Comparison of ENCODE assay signal across 8 cellular contexts in the genomic region with DNA sequence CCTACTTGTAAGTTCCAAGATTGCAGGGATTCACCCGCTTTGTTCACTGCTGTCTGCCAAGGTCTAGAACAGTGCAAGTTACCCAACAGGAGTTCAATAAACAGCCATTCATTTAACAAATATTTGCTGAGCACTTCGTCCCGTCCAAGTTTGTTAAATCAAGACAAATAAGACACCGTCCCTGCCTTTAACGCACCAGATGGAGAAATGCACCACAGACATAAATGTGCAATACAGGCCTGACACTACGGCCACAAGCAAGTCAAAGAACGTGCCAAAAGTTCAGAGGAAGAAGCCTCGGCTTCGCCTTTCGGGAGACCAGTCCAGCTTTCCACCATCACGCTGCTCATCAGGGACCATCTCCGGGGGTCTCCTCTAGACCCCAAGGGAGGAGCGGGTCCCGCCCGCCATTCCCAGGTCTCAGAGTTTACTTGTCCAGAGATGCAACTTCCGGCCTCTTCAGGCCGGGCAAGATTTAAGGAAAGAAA. TPM values are rescaled to one million over a fixed set of nuclear protein-coding genes. Genes with fewer than 3 reads are reported as not detected.
DNase-seq lines count a peak whose midpoint lies in the region; ATAC-seq and TF ChIP-seq lines count a peak whose summit lies in the region.

No MANE protein-coding gene starts in this region.

- in situ Hi-C loops in transverse colon (cut with MboI; ENCODE audit: low pct_ligation_motif_present in 1 of 4, low pct_unique_long_range_greater_than_20kb in 1 of 4, low sequenced_read_pairs in 3 of 4): no loop called here

- intact Hi-C loops in transverse colon (cut with DNase I; ENCODE audit: low total_unique reads): no loop called here

- H3K27me3 ChIP-seq in lung (ENCODE audit: control insufficient read depth, insufficient read depth): no peaks in the 10 kb centered on the region
- no peaks in the 10 kb centered on the region for H3K27me3 ChIP-seq in transverse colon

- peaks cover 10 to 15% of the 10 kb centered on the region in 2 donors for H3K36me3 ChIP-seq in lung (ENCODE audit: control insufficient read depth in 2 of 2, insufficient read depth in 2 of 2, low read length in 2 of 2)
- peaks cover 0 to 27% (median 4%) of the 10 kb centered on the region in 4 donors for H3K36me3 ChIP-seq in transverse colon

- H3K9me3 ChIP-seq in lung (ENCODE audit: control insufficient read depth in 2 of 2, insufficient read depth in 1 of 2, low read length in 1 of 2) (no peaks in the 10 kb centered on the region), transverse colon (no peaks in the 10 kb centered on the region)

- H3K27ac ChIP-seq in lung (ENCODE audit: low read depth in 1 of 2, low read length in 1 of 2): peak overlapping the region; percentile 83 to 89
- peak overlapping the region; percentile 89 to 95 (median 94) for H3K27ac ChIP-seq in transverse colon

- peak; percentile 7 for ATAC-seq in GM21528 (IDR thresholded peaks at IDR 0.05; ENCODE audit: low FRiP score, unreplicated experiment)
- ATAC-seq in lung (ENCODE audit: insufficient read depth, low FRiP score): no peak
- ATAC-seq in HG03097 (IDR thresholded peaks at IDR 0.05; ENCODE audit: low FRiP score, unreplicated experiment): no peak

- no peak for TF ChIP-seq EP300 in transverse colon (IDR thresholded peaks at IDR 0.05; ENCODE audit: low read depth)

- H3K4me3 ChIP-seq in choroid plexus epithelial cell (ENCODE audit: low read depth, low read length) (peak overlapping the region; percentile 94), lung (peak overlapping the region; percentile 83), transverse colon (peak overlapping the region; percentile 60 to 67 (median 66))

- TF ChIP-seq POLR2A in transverse colon (IDR thresholded peaks at IDR 0.05): no peak

- WGBS in lung, 2 donors: 2 to 5% methylated on average over 17 of the region's 17 CpGs
- 1 to 2% methylated on average over 7 to 17 of the region's 17 CpGs for WGBS in transverse colon (ENCODE audit: low coverage in 1 of 2), 2 donors

- H3K4me1 ChIP-seq in lung (ENCODE audit: control insufficient read depth in 2 of 2, insufficient read depth in 2 of 2, low read length in 2 of 2) (peaks cover 5 to 17% of the 10 kb centered on the region in 2 donors), transverse colon (peaks cover 13 to 38% (median 24%) of the 10 kb centered on the region in 4 donors)

- TF ChIP-seq CTCF in choroid plexus epithelial cell (conservative IDR thresholded peaks at IDR 0.05; ENCODE audit: low read depth, low read length) (no peak), lung (IDR thresholded peaks at IDR 0.05; ENCODE audit: control extremely low read depth, extremely low read depth) (no peak), transverse colon (IDR thresholded peaks at IDR 0.05) (no peak)

- DNase-seq in ELR (ENCODE audit: low read depth): peak; percentile 29
- peak; percentile 29 for DNase-seq in NCI-H146 treated with DMSO at 0.1 percent for 48 hours (lab: John Stamatoyannopoulos, UW; ENCODE audit: unreplicated experiment)
- DNase-seq in choroid plexus epithelial cell (ENCODE audit: low read depth): peak; percentile 42
- no peak for DNase-seq in lung (ENCODE audit: low spot score)
- DNase-seq in transverse colon: peak; percentile 27
- DNase-seq in T-helper 9 cell: no peak

RNA-seq across cellular contexts. Expression of gene C2orf76, which starts 0.4 kb away (rescaled TPM):
- total RNA-seq in lung: 10 to 100 TPM in 1 of 2 donors, 1 to 10 TPM in 1; 9.1 to 19.5 TPM
- 10 to 100 TPM; 15.0 to 24.6 TPM for polyA plus RNA-seq in lung
- 10 to 100 TPM in 1 of 4 donors, 1 to 10 TPM in 1, not detected in 2; 2.9 to 11.3 TPM for total RNA-seq in transverse colon

RNA-seq across cellular contexts. Expression of gene DBI, which starts 0.6 kb away (rescaled TPM):
- total RNA-seq in lung (100 to 1,000 TPM; 129 to 179 TPM), transverse colon (100 to 1,000 TPM in 2 of 4 donors, 10 to 100 TPM in 2; 33.8 to 212 (median 149) TPM)
- polyA plus RNA-seq in lung: 100 to 1,000 TPM; 509 to 633 TPM

Comparison
In these comparisons a context has a peak if more than half of its experiments do, and no peak if none do; other contexts are left out.
1. DNase-seq: peak in ELR (single experiment), NCI-H146 treated with DMSO at 0.1 percent for 48 hours (single experiment), choroid plexus epithelial cell (single experiment) and transverse colon (single experiment); none in lung (single experiment) and T-helper 9 cell (single experiment).
2. Peak in every context shown above with its lines, with median percentiles within 50 percentile points of each other: H3K4me3 ChIP-seq.